In genomic region chr3:10421996-10422395, GRCh38 we compare ENCODE assay signal across 26 cellular contexts.
"Had no signal": no experiment of that assay in that cellular context is flagged by ENCODE, and none has a peak within 500 bp of the region (broad histone marks: within the 10 kb centered on the region; RNA-seq: fewer than 3 reads in every experiment).

No MANE protein-coding gene starts in this region.

- H3K36me3 ChIP-seq: breast epithelium, colonic mucosa, thoracic aorta, vagina had no signal

- H3K4me3 ChIP-seq: breast epithelium, colonic mucosa, dorsolateral prefrontal cortex, smooth muscle cell, thoracic aorta, vagina had no signal

- DNase-seq: activated B cell treated with CpG ODN at 0.5 μM for 24 hours; activated CD4-positive, alpha-beta T cell treated with anti-CD3 and anti-CD28 coated beads for 4 hours; activated CD4-positive, alpha-beta T cell treated with anti-CD3 and anti-CD28 coated beads, Interleukin-2, amount 50 U/mL, for 48 hours; activated CD8-positive, alpha-beta memory T cell treated with anti-CD3 and anti-CD28 coated beads, Interleukin-2, amount 50 U/mL, for 48 hours; activated naive CD4-positive, alpha-beta T cell; activated naive CD8-positive, alpha-beta T cell treated with anti-CD3 and anti-CD28 coated beads for 36 hours; activated T-cell treated with anti-CD3 and anti-CD28 coated beads, Interleukin-2, amount 50 U/mL, for 4 hours; colonic mucosa; dorsolateral prefrontal cortex; effector memory CD8-positive, alpha-beta T cell; head of caudate nucleus; islet precursor cell; left cardiac atrium; nucleus accumbens; stimulated activated CD4-positive, alpha-beta T cell treated with anti-CD3 and anti-CD28 coated beads, Interleukin-15, amount 100 ng/mL, for 24 hours; stimulated activated naive CD4-positive, alpha-beta T cell treated with Interleukin-2 at 50 U/mL for 16 hours had no signal

- H3K36me3 Mint-ChIP-seq: activated naive CD8-positive, alpha-beta T cell treated with anti-CD3 and anti-CD28 coated beads for 36 hours; natural killer cell treated with Interleukin-12 subunit alpha and Interleukin-12 subunit beta and Interleukin-15 and Interleukin-18, amount 100 ng/mL, for 72 hours; type B pancreatic cell had no signal

- H3K9me3 Mint-ChIP-seq: activated B cell treated with CpG ODN at 0.5 μM for 24 hours; activated naive CD8-positive, alpha-beta T cell treated with anti-CD3 and anti-CD28 coated beads for 36 hours; activated T-cell treated with anti-CD3 and anti-CD28 coated beads, Interleukin-2, amount 50 U/mL, for 4 hours; activated T-helper 2 cell treated with anti-CD3 and anti-CD28 coated beads, Interferon-gamma antibody, Interleukin-2, Interleukin-4, amounts not matched to agents 10 μg/mL and 5 μg/mL and 100 μg/mL, durations not matched to agents 14 hours and 24 hours and 36 hours; effector memory CD8-positive, alpha-beta T cell; natural killer cell treated with Interleukin-12 subunit alpha and Interleukin-12 subunit beta and Interleukin-15 and Interleukin-18, amount 100 ng/mL, for 72 hours; type B pancreatic cell had no signal

- H3K4me1 ChIP-seq: breast epithelium, colonic mucosa, parathyroid adenoma, vagina had no signal

- H3K27me3 ChIP-seq: colonic mucosa, dorsolateral prefrontal cortex, vagina had no signal

- H3K4me3 Mint-ChIP-seq: activated B cell treated with CpG ODN at 0.5 μM for 24 hours; activated naive CD8-positive, alpha-beta T cell treated with anti-CD3 and anti-CD28 coated beads for 36 hours; activated T-cell treated with anti-CD3 and anti-CD28 coated beads, Interleukin-2, amount 50 U/mL, for 4 hours; effector memory CD8-positive, alpha-beta T cell; natural killer cell treated with Interleukin-12 subunit alpha and Interleukin-12 subunit beta and Interleukin-15 and Interleukin-18, amount 100 ng/mL, for 72 hours; type B pancreatic cell had no signal

- H3K27ac ChIP-seq: breast epithelium, colonic mucosa, parathyroid adenoma, thoracic aorta, vagina had no signal

- ATAC-seq: activated T-cell treated with anti-CD3 and anti-CD28 coated beads, Interleukin-2, amount 50 U/mL, for 4 hours; effector memory CD8-positive, alpha-beta T cell; esophagus mucosa; left cardiac atrium; natural killer cell treated with Interleukin-12 subunit alpha and Interleukin-12 subunit beta and Interleukin-15 and Interleukin-18, amount 100 ng/mL, for 72 hours; sciatic nerve had no signal

- H3K27ac Mint-ChIP-seq: activated B cell treated with CpG ODN at 0.5 μM for 24 hours; activated naive CD8-positive, alpha-beta T cell treated with anti-CD3 and anti-CD28 coated beads for 36 hours; activated T-helper 2 cell treated with anti-CD3 and anti-CD28 coated beads, Interferon-gamma antibody, Interleukin-2, Interleukin-4, amounts not matched to agents 10 μg/mL and 5 μg/mL and 100 μg/mL, durations not matched to agents 14 hours and 24 hours and 36 hours; effector memory CD8-positive, alpha-beta T cell; natural killer cell treated with Interleukin-12 subunit alpha and Interleukin-12 subunit beta and Interleukin-15 and Interleukin-18, amount 100 ng/mL, for 72 hours; type B pancreatic cell had no signal

- H3K27me3 Mint-ChIP-seq: activated B cell treated with CpG ODN at 0.5 μM for 24 hours had no signal

- H3K9me3 ChIP-seq: breast epithelium, colonic mucosa, thoracic aorta, vagina had no signal
